Comparison of ENCODE assay signal across 10 cellular contexts in genomic region chr10:80509403-80510161, GRCh38. TPM values are rescaled to one million over a fixed set of nuclear protein-coding genes. Genes with fewer than 3 reads are reported as not detected.
A peak's percentile ranks its signal among the peaks of the same experiment; 100 is the strongest.
DNase-seq lines count a peak whose midpoint lies in the region; ATAC-seq and TF ChIP-seq lines count a peak whose summit lies in the region.
"Had no signal": no experiment of that assay in that cellular context is flagged by ENCODE, and none has a peak within 500 bp of the region (broad histone marks: within the 10 kb centered on the region; RNA-seq: fewer than 3 reads in every experiment).

No MANE protein-coding gene starts in this region.

- peaks cover 51% of the 10 kb centered on the region for H3K4me1 ChIP-seq in foreskin keratinocyte
- H3K4me1 ChIP-seq in psoas muscle: peaks cover 31% of the 10 kb centered on the region

- no peak overlapping the region for H3K4me3 ChIP-seq in psoas muscle

- H3K27me3 Mint-ChIP-seq in activated CD8-positive, alpha-beta T cell treated with anti-CD3 and anti-CD28 coated beads, Interleukin-2, amount 10 ng/mL, durations not matched to agents 7 days and 5 days (ENCODE audit: low read depth): no peaks in the 10 kb centered on the region

- H3K27ac ChIP-seq in foreskin keratinocyte (peak overlapping the region; percentile 67), psoas muscle (peak overlapping the region; percentile 58)

- POLR2A ChIA-PET in activated CD8-positive, alpha-beta T cell treated with anti-CD3 and anti-CD28 coated beads, Interleukin-2, amount 10 ng/mL, durations not matched to agents 7 days and 5 days (lab: Charles Lee): interaction anchor here (0.8 to 1.0 kb wide), 2 partner anchors 39 to 66 kb away, joined by 3 to 5 read pairs; no protein-coding TSS in a partner anchor

- H3K9me3 ChIP-seq in psoas muscle: no peaks in the 10 kb centered on the region

- DNase-seq in GM03348 (ENCODE audit: low spot score): peak; percentile 64
- DNase-seq in activated CD8-positive, alpha-beta T cell treated with anti-CD3 and anti-CD28 coated beads, Interleukin-2, amount 10 ng/mL, durations not matched to agents 7 days and 5 days: no peak
- DNase-seq in foreskin keratinocyte: peak; percentile 66 to 89
- DNase-seq in psoas muscle: peak; percentile 37 to 62
- no peak for DNase-seq in hypothalamus (lab: John Stamatoyannopoulos, UW)
- DNase-seq in D341Med (ENCODE audit: low spot score): no peak
- DNase-seq: cerebellar nuclear complex had no signal

- H3K27ac Mint-ChIP-seq in activated CD8-positive, alpha-beta T cell treated with anti-CD3 and anti-CD28 coated beads, Interleukin-2, amount 10 ng/mL, durations not matched to agents 7 days and 5 days: peak overlapping the region; percentile 28

- TF ChIP-seq CTCF in foreskin keratinocyte (conservative IDR thresholded peaks at IDR 0.05) (no peak), psoas muscle (IDR thresholded peaks at IDR 0.05) (no peak)

- no peak overlapping the region for H3K4me3 Mint-ChIP-seq in activated CD8-positive, alpha-beta T cell treated with anti-CD3 and anti-CD28 coated beads, Interleukin-2, amount 10 ng/mL, durations not matched to agents 7 days and 5 days

- peaks cover 6 to 66% of the 10 kb centered on the region in 2 donors for H3K36me3 ChIP-seq in psoas muscle (ENCODE audit: insufficient read depth in 1 of 2, low read depth in 1 of 2)

- peaks cover 52% of the 10 kb centered on the region for H3K4me1 Mint-ChIP-seq in activated CD8-positive, alpha-beta T cell treated with anti-CD3 and anti-CD28 coated beads, Interleukin-2, amount 10 ng/mL, durations not matched to agents 7 days and 5 days (ENCODE audit: low read depth)

- no peaks in the 10 kb centered on the region for H3K27me3 ChIP-seq in foreskin keratinocyte
- H3K27me3 ChIP-seq in psoas muscle (ENCODE audit: insufficient read depth in 3 of 3, low read length in 2 of 3): no peaks in the 10 kb centered on the region

- H3K36me3 Mint-ChIP-seq in activated CD8-positive, alpha-beta T cell treated with anti-CD3 and anti-CD28 coated beads, Interleukin-2, amount 10 ng/mL, durations not matched to agents 7 days and 5 days (ENCODE audit: low read depth): peaks cover 73% of the 10 kb centered on the region

- H3K9me3 Mint-ChIP-seq in activated CD8-positive, alpha-beta T cell treated with anti-CD3 and anti-CD28 coated beads, Interleukin-2, amount 10 ng/mL, durations not matched to agents 7 days and 5 days (ENCODE audit: insufficient read depth): no peaks in the 10 kb centered on the region

- WGBS in psoas muscle, 3 donors: 67 to 77% (median 67%) methylated on average over 18 of the region's 18 CpGs

- ATAC-seq in activated CD8-positive, alpha-beta T cell treated with anti-CD3 and anti-CD28 coated beads, Interleukin-2, amount 10 ng/mL, durations not matched to agents 7 days and 5 days: no peak
- ATAC-seq in foreskin keratinocyte (peak; percentile 56), psoas muscle (peak; percentile 36 to 57 (median 46)), HG03196 (IDR thresholded peaks at IDR 0.05; ENCODE audit: unreplicated experiment) (no peak), GM18909 (IDR thresholded peaks at IDR 0.05; ENCODE audit: poor library complexity, unreplicated experiment) (no peak)
- ATAC-seq: Panc1 had no signal

- intact Hi-C loops in psoas muscle (cut with DNase I): loop anchor here in 1 of 2 donors (10.0 kb wide), 1 partner anchor 125 kb away; no protein-coding TSS in a partner anchor

- CTCF ChIA-PET in activated CD8-positive, alpha-beta T cell treated with anti-CD3 and anti-CD28 coated beads, Interleukin-2, amount 10 ng/mL, durations not matched to agents 7 days and 5 days (lab: Charles Lee): interaction anchor here (0.8 to 22.0 kb wide), 4 partner anchors 22 to 127 kb away, joined by 3 to 1113 read pairs (median 4); partner anchors contain the start of gene TSPAN14

RNA-seq across cellular contexts. Expression of gene SH2D4B, which starts 28.1 kb away (rescaled TPM):
- total RNA-seq in activated CD8-positive, alpha-beta T cell treated with anti-CD3 and anti-CD28 coated beads, Interleukin-2, amount 10 ng/mL, durations not matched to agents 7 days and 5 days: under 1 TPM; 0.13 to 0.21 TPM
- total RNA-seq in foreskin keratinocyte (not detected in 2 replicates), psoas muscle (not detected)
- polyA plus RNA-seq in foreskin keratinocyte (0.02 TPM in 1 of 2 replicates, not detected in the other), psoas muscle (under 1 TPM in 1 of 3 donors, not detected in 2; 0.01 TPM)

RNA-seq across cellular contexts. Expression of gene TSPAN14, which starts 55.5 kb away (rescaled TPM):
- 100 to 1,000 TPM; 109 to 117 TPM for total RNA-seq in activated CD8-positive, alpha-beta T cell treated with anti-CD3 and anti-CD28 coated beads, Interleukin-2, amount 10 ng/mL, durations not matched to agents 7 days and 5 days
- total RNA-seq in foreskin keratinocyte (105 and 139 TPM in 2 replicates), psoas muscle (10 to 100 TPM; 23.9 to 33.3 (median 25.7) TPM)
- polyA plus RNA-seq in foreskin keratinocyte (76.4 and 110 TPM in 2 replicates), psoas muscle (10 to 100 TPM; 19.4 to 20.0 (median 19.6) TPM)

Comparison
In these comparisons a context has a peak if more than half of its experiments do, and no peak if none do; other contexts are left out.
1. DNase-seq: peak in GM03348 (single experiment), foreskin keratinocyte (2 of 2) and psoas muscle (2 of 2); none in activated CD8-positive, alpha-beta T cell treated with anti-CD3 and anti-CD28 coated beads, Interleukin-2, amount 10 ng/mL, durations not matched to agents 7 days and 5 days (single experiment), hypothalamus (0 of 51) and D341Med (single experiment).
2. ATAC-seq: peak in foreskin keratinocyte (single experiment) and psoas muscle (4 of 4); none in activated CD8-positive, alpha-beta T cell treated with anti-CD3 and anti-CD28 coated beads, Interleukin-2, amount 10 ng/mL, durations not matched to agents 7 days and 5 days (single experiment), HG03196 (single experiment) and GM18909 (single experiment).